In genomic region chr17:68103148-68103547, GRCh38 we compare ENCODE assay signal across 9 cellular contexts.
DNase-seq lines count a peak whose midpoint lies in the region; ATAC-seq and TF ChIP-seq lines count a peak whose summit lies in the region.
"Had no signal": no experiment of that assay in that cellular context is flagged by ENCODE, and none has a peak within 500 bp of the region (broad histone marks: within the 10 kb centered on the region; RNA-seq: fewer than 3 reads in every experiment).

No MANE protein-coding gene starts in this region.

- H3K4me3 ChIP-seq in PC-9: peak overlapping the region; percentile 91; the same call in 1 of the 2 replicates
- peak overlapping the region; percentile 68 for H3K4me3 ChIP-seq in epithelial cell of esophagus (ENCODE audit: low read length)
- peak overlapping the region; percentile 76 for H3K4me3 ChIP-seq in psoas muscle
- H3K4me3 ChIP-seq in transverse colon: peak overlapping the region in 1 of 4 donors; percentile 70

- H3K4me1 ChIP-seq in PC-9 (replicated peaks; ENCODE audit: insufficient read depth) (peaks cover 15% of the 10 kb centered on the region), psoas muscle (peaks cover 17% of the 10 kb centered on the region), transverse colon (peaks cover 0 to 29% (median 16%) of the 10 kb centered on the region in 4 donors)

- CTCF ChIA-PET in PC-9 (lab: Charles Lee): no interaction called here

- in situ Hi-C loops in transverse colon (cut with MboI; ENCODE audit: low pct_ligation_motif_present in 1 of 4, low pct_unique_long_range_greater_than_20kb in 1 of 4, low sequenced_read_pairs in 3 of 4) (no loop called here), KBM-7 (cut with MboI; ENCODE audit: low pct_unique_long_range_greater_than_20kb, low sequenced_read_pairs) (no loop called here)

- H3K27ac ChIP-seq in PC-9 (no peak overlapping the region), psoas muscle (peak overlapping the region; percentile 95), transverse colon (peak overlapping the region in 1 of 4 donors; percentile 11)

- no TSS peak for BruUV-seq in PC-9 (replicated peaks; lab: Mats Ljungman, UMichigan)

- intact Hi-C loops in PC-9 (cut with micrococcal nuclease; ENCODE audit: unreplicated experiment) (loop anchor here (10.0 kb wide), 1 partner anchor 362 kb away; no protein-coding TSS in a partner anchor), psoas muscle (cut with DNase I) (loop anchor here in 1 of 2 donors (10.0 kb wide), 1 partner anchor 738 kb away; the partner anchor contains the start of gene PSMD12), transverse colon (cut with DNase I; ENCODE audit: low total_unique reads) (no loop called here)

- H3K36me3 ChIP-seq in PC-9 (ENCODE audit: low read depth): no peaks in the 10 kb centered on the region
- H3K36me3 ChIP-seq in psoas muscle (ENCODE audit: insufficient read depth in 1 of 2, low read depth in 1 of 2): peaks cover 0 to 12% of the 10 kb centered on the region in 2 donors
- H3K36me3 ChIP-seq in transverse colon: no peaks in the 10 kb centered on the region

- TF ChIP-seq CTCF in PC-9 (conservative IDR thresholded peaks at IDR 0.05) (no peak), epithelial cell of esophagus (IDR thresholded peaks at IDR 0.05; ENCODE audit: insufficient read depth, low read depth, low read length, missing control alignments) (no peak), psoas muscle (IDR thresholded peaks at IDR 0.05) (no peak), transverse colon (IDR thresholded peaks at IDR 0.05) (no peak)

- no peak for TF ChIP-seq POLR2A in transverse colon (IDR thresholded peaks at IDR 0.05)

- H3K27me3 ChIP-seq in PC-9 (ENCODE audit: insufficient read depth, low read depth) (no peaks in the 10 kb centered on the region), psoas muscle (ENCODE audit: insufficient read depth in 3 of 3, low read length in 2 of 3) (no peaks in the 10 kb centered on the region), transverse colon (no peaks in the 10 kb centered on the region)

- H3K9me3 ChIP-seq in PC-9 (ENCODE audit: insufficient read depth, low read depth) (no peaks in the 10 kb centered on the region), psoas muscle (no peaks in the 10 kb centered on the region), transverse colon (no peaks in the 10 kb centered on the region)

- peaks cover 27% of the 10 kb centered on the region for H3K79me2 ChIP-seq in PC-9 (ENCODE audit: low read depth)

- H2AFZ ChIP-seq in PC-9: no peak overlapping the region

- POLR2A ChIA-PET in PC-9 (lab: Charles Lee; ENCODE audit: unreplicated experiment): interaction anchor here (0.6 kb wide), 1 partner anchor 22 kb away, joined by 4 read pairs; no protein-coding TSS in a partner anchor

- ATAC-seq in psoas muscle (no peak), HG03139 (IDR thresholded peaks at IDR 0.05; ENCODE audit: unreplicated experiment) (no peak)

- TF ChIP-seq EP300 in transverse colon (IDR thresholded peaks at IDR 0.05; ENCODE audit: low read depth): no peak

- H3K9me2 ChIP-seq in PC-9 (ENCODE audit: insufficient read depth): no peaks in the 10 kb centered on the region

- H4K20me1 ChIP-seq in PC-9 (ENCODE audit: insufficient read depth): no peaks in the 10 kb centered on the region

- H3F3A ChIP-seq in PC-9 (ENCODE audit: insufficient read depth, low read depth): peaks cover 8% of the 10 kb centered on the region; the same call in 1 of the 2 replicates

- DNase-seq in NCI-H82 (lab: John Stamatoyannopoulos, UW) (peak; percentile 18), NCI-H82 treated with DMSO at 0.1 percent for 48 hours (lab: John Stamatoyannopoulos, UW; ENCODE audit: unreplicated experiment) (no peak), PC-9 (no peak), epithelial cell of esophagus (ENCODE audit: low read depth) (no peak), psoas muscle (no peak), transverse colon (no peak), KBM-7 (no peak)
- DNase-seq: stimulated activated CD4-positive, alpha-beta T cell treated with anti-CD3 and anti-CD28 coated beads, Interleukin-15, amount 100 ng/mL, for 24 hours had no signal

- peak overlapping the region; percentile 90 for H3K4me2 ChIP-seq in PC-9
